ENCODE assay signal across 8 cellular contexts in the genomic region with DNA sequence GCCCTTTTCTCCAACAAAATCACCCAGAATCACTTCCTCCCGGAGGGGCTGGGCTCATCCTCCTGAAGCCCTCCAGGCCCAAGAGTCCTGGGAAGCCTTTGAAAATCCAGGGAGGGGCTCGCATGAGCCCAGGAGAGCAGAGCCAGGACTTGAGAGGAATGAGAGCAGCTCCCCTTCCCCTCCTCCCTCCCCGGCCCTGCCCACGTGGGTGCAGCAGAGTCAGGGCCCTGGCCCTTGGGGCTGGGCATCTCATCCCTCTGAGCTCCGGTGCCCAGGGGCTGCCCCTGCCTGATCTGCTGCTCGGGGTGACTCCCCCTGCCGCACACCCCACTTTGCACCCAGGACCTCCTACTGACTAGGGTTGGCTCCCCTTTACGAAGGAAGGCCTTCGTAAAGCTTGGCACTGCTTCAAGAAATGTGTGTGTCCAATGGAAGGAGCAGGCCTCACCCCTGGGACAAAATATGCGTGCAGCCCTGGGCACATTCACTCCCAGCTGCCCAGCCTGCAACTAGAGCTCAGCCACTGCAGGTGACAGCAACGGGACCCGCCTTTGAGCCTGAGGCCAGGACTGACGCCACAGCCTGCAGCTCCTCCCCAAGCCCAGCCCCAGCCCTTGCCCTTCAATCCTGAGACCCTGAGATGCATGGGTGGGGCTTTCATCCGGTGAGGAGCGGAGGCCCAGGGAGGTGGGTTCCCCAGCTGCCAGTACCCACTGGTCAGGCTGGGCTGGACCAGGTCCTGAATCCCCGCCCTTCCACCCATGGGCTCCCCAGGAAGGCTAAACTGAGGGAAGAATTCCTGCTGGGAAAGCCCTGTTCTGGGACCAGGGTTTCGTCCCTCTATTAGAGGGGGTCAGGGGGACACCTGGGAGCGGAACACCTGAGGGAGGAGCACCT. TPM values are rescaled to one million over a fixed set of nuclear protein-coding genes. Genes with fewer than 3 reads are reported as not detected.
DNase-seq lines count a peak whose midpoint lies in the region; ATAC-seq and TF ChIP-seq lines count a peak whose summit lies in the region.

No MANE protein-coding gene starts in this region.

- peak; percentile 96 for DNase-seq in H7
- peak; percentile 76 for DNase-seq in NCI-H82 (lab: John Stamatoyannopoulos, UW)
- DNase-seq in gastrocnemius medialis: peak; percentile 59 to 70
- no peak for DNase-seq in activated T-cell treated with anti-CD3 and anti-CD28 coated beads, Interleukin-2, amount 50 U/mL, for 4 hours
- no peak for DNase-seq in AG20443 (ENCODE audit: low spot score)
- no peak for DNase-seq in middle frontal gyrus (ENCODE audit: extremely low spot score, low spot score)

- no CpG with 5 or more reads among the region's 18 CpGs for WGBS in gastroesophageal sphincter (ENCODE audit: low coverage in 1 of 2), 2 donors

- H3K4me3 ChIP-seq in H7 (ENCODE audit: insufficient read depth, low read depth, low read length) (peak overlapping the region; percentile 14; the same call in 1 of the 2 replicates), gastroesophageal sphincter (no peak overlapping the region), gastrocnemius medialis (no peak overlapping the region)

- no peak for TF ChIP-seq EP300 in gastroesophageal sphincter (IDR thresholded peaks at IDR 0.05)

- TF ChIP-seq CTCF in gastroesophageal sphincter (IDR thresholded peaks at IDR 0.05): no peak
- no peak for TF ChIP-seq CTCF in gastrocnemius medialis (IDR thresholded peaks at IDR 0.05 in 4 of 5, conservative IDR thresholded peaks at IDR 0.05 in 1 of 5)

- peaks cover 35% of the 10 kb centered on the region for H3K4me1 Mint-ChIP-seq in activated T-cell treated with anti-CD3 and anti-CD28 coated beads, Interleukin-2, amount 50 U/mL, for 4 hours (ENCODE audit: low read depth)

- H3K27ac ChIP-seq in gastroesophageal sphincter (peak overlapping the region in 3 of 4 donors; percentile 88 to 94 (median 88)), gastrocnemius medialis (peak overlapping the region; percentile 69 to 88 (median 74))

- in situ Hi-C loops in gastrocnemius medialis (cut with MboI; ENCODE audit: low sequenced_read_pairs in 4 of 4): no loop called here

- intact Hi-C loops in gastrocnemius medialis (cut with DNase I; ENCODE audit: low total_unique reads): no loop called here

- ATAC-seq in gastroesophageal sphincter (peak; percentile 22), gastrocnemius medialis (peak; percentile 34 to 57), HG03565 (IDR thresholded peaks at IDR 0.05; ENCODE audit: unreplicated experiment) (no peak)
- ATAC-seq in activated T-cell treated with anti-CD3 and anti-CD28 coated beads, Interleukin-2, amount 50 U/mL, for 4 hours: no peak

- H3K9me3 Mint-ChIP-seq in activated T-cell treated with anti-CD3 and anti-CD28 coated beads, Interleukin-2, amount 50 U/mL, for 4 hours: no peaks in the 10 kb centered on the region

- H3K4me3 Mint-ChIP-seq in activated T-cell treated with anti-CD3 and anti-CD28 coated beads, Interleukin-2, amount 50 U/mL, for 4 hours: no peak overlapping the region

- peaks cover 5 to 99% (median 63%) of the 10 kb centered on the region in 3 donors for H3K4me1 ChIP-seq in gastroesophageal sphincter
- peaks cover 55 to 61% of the 10 kb centered on the region in 2 donors for H3K4me1 ChIP-seq in gastrocnemius medialis

- H3K9me3 ChIP-seq in gastroesophageal sphincter: no peaks in the 10 kb centered on the region
- no peaks in the 10 kb centered on the region for H3K9me3 ChIP-seq in gastrocnemius medialis

- H3K27me3 Mint-ChIP-seq in activated T-cell treated with anti-CD3 and anti-CD28 coated beads, Interleukin-2, amount 50 U/mL, for 4 hours (ENCODE audit: low read depth): no peaks in the 10 kb centered on the region

- H3K36me3 ChIP-seq in H7 (replicated peaks; ENCODE audit: control insufficient read depth, insufficient read depth, low read length) (no peaks in the 10 kb centered on the region), gastroesophageal sphincter (no peaks in the 10 kb centered on the region), gastrocnemius medialis (no peaks in the 10 kb centered on the region)

- H3K27me3 ChIP-seq in H7 (ENCODE audit: control insufficient read depth, insufficient read depth, low read length): no peaks in the 10 kb centered on the region
- H3K27me3 ChIP-seq in gastroesophageal sphincter: no peaks in the 10 kb centered on the region
- H3K27me3 ChIP-seq in gastrocnemius medialis: no peaks in the 10 kb centered on the region

- TF ChIP-seq POLR2A in gastroesophageal sphincter (IDR thresholded peaks at IDR 0.05) (no peak), gastrocnemius medialis (IDR thresholded peaks at IDR 0.05) (peak; percentile 9 to 49)

- peaks cover 7% of the 10 kb centered on the region for H3K36me3 Mint-ChIP-seq in activated T-cell treated with anti-CD3 and anti-CD28 coated beads, Interleukin-2, amount 50 U/mL, for 4 hours (ENCODE audit: insufficient read depth)

RNA-seq across cellular contexts. Expression of a gene that starts 21.8 kb away (rescaled TPM):
- total RNA-seq in H7 (2014; rRNA removed; shearing (Covaris generic)): 14.3 and 15.3 TPM in 2 replicates
- total RNA-seq in gastroesophageal sphincter (10 to 100 TPM; 11.3 to 17.1 (median 14.8) TPM), gastrocnemius medialis (10 to 100 TPM; 22.7 to 30.9 (median 24.4) TPM)
- 1 to 10 TPM; 3.3 to 4.3 (median 4.1) TPM for total RNA-seq in activated T-cell treated with anti-CD3 and anti-CD28 coated beads, Interleukin-2, amount 50 U/mL, for 4 hours

Comparison
In these comparisons a context has a peak if more than half of its experiments do, and no peak if none do; other contexts are left out.
1. DNase-seq: peak in H7 (single experiment), NCI-H82 (single experiment) and gastrocnemius medialis (2 of 2); none in activated T-cell treated with anti-CD3 and anti-CD28 coated beads, Interleukin-2, amount 50 U/mL, for 4 hours (single experiment), AG20443 (single experiment) and middle frontal gyrus (single experiment).
2. ATAC-seq: peak in gastroesophageal sphincter (single experiment) and gastrocnemius medialis (2 of 2); none in HG03565 (single experiment) and activated T-cell treated with anti-CD3 and anti-CD28 coated beads, Interleukin-2, amount 50 U/mL, for 4 hours (0 of 2).
3. POLR2A ChIP-seq: peak in gastrocnemius medialis (2 of 2); none in gastroesophageal sphincter (0 of 2).